18 cellular contexts compared by ENCODE assay signal in the genomic region with DNA sequence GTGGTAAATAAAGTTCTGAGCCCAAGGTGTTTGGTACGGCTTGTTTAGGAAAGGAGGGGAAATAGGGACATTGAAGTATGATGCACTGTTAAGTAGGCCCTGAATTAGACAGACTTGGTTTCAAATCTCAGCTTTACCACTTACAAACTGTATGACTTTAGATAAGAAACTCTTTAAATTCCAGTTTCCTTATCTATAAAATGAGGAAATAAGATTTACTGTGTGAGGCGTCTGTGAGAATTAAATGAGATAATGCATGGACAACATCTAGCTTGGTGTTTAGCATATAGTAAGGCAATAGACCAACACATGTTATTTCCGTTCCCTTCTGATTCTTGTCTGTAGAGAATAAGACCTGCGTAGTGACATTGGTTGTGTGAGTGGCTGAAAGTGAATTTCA. TPM values are rescaled to one million over a fixed set of nuclear protein-coding genes. Genes with fewer than 3 reads are reported as not detected.
"Had no signal": no experiment of that assay in that cellular context is flagged by ENCODE, and none has a peak within 500 bp of the region (broad histone marks: within the 10 kb centered on the region; RNA-seq: fewer than 3 reads in every experiment).

No MANE protein-coding gene starts in this region.

- H3K4me3 Mint-ChIP-seq: activated CD8-positive, alpha-beta T cell treated with anti-CD3 and anti-CD28 coated beads, Interleukin-2, amount 10 ng/mL, durations not matched to agents 7 days and 5 days; activated naive CD8-positive, alpha-beta T cell treated with anti-CD3 and anti-CD28 coated beads, Interleukin-2, amount 10 ng/mL, durations not matched to agents 7 days and 5 days; neural crest cell; T-cell; type B pancreatic cell had no signal

- H3K9me3 Mint-ChIP-seq: activated naive CD8-positive, alpha-beta T cell treated with anti-CD3 and anti-CD28 coated beads, Interleukin-2, amount 10 ng/mL, durations not matched to agents 7 days and 5 days; neural crest cell; T-cell; type B pancreatic cell had no signal

- H3K36me3 Mint-ChIP-seq: type B pancreatic cell had no signal

- H3K36me3 ChIP-seq: ovary, suprapubic skin had no signal

- H3K9me3 ChIP-seq: ovary, suprapubic skin had no signal

- H3K4me1 Mint-ChIP-seq: neural crest cell had no signal

- DNase-seq: activated CD8-positive, alpha-beta memory T cell treated with anti-CD3 and anti-CD28 coated beads, Interleukin-2, amount 50 U/mL, for 48 hours; activated CD8-positive, alpha-beta T cell treated with anti-CD3 and anti-CD28 coated beads, Interleukin-2, amount 10 ng/mL, durations not matched to agents 7 days and 5 days; activated naive CD8-positive, alpha-beta T cell treated with anti-CD3 and anti-CD28 coated beads, Interleukin-2, amount 10 ng/mL, durations not matched to agents 7 days and 5 days; anterior cingulate cortex; cerebellar nuclear complex; dermis blood vessel endothelial cell; hippocampal formation; kidney glomerular epithelial cell; ovary; stimulated activated CD4-positive, alpha-beta T cell treated with anti-CD3 and anti-CD28 coated beads, Interleukin-12 subunit alpha, Interleukin-12 subunit beta, amount 100 ng/mL, for 4 hours; stimulated activated naive CD4-positive, alpha-beta T cell treated with Interleukin-2 at 50 U/mL for 16 hours; T-cell had no signal

- H3K27me3 Mint-ChIP-seq: activated naive CD8-positive, alpha-beta T cell treated with anti-CD3 and anti-CD28 coated beads, Interleukin-2, amount 10 ng/mL, durations not matched to agents 7 days and 5 days; T-cell had no signal

- H3K27ac Mint-ChIP-seq: activated CD8-positive, alpha-beta T cell treated with anti-CD3 and anti-CD28 coated beads, Interleukin-2, amount 10 ng/mL, durations not matched to agents 7 days and 5 days; T-cell; type B pancreatic cell had no signal

- H3K4me1 ChIP-seq: suprapubic skin had no signal

- H3K4me3 ChIP-seq: ovary, suprapubic skin had no signal

- ATAC-seq: activated CD4-positive, CD25-positive, alpha-beta regulatory T cell treated with anti-CD3 and anti-CD28 coated beads, Interleukin-2, amount 50 U/mL, for 24 hours; activated CD8-positive, alpha-beta T cell treated with anti-CD3 and anti-CD28 coated beads, Interleukin-2, amount 10 ng/mL, durations not matched to agents 7 days and 5 days; T-cell had no signal

- H3K27ac ChIP-seq: ovary, suprapubic skin had no signal

- H3K27me3 ChIP-seq: ovary, suprapubic skin had no signal

RNA-seq across cellular contexts. Expression of gene NCKAP1L, which starts 7.0 kb away (rescaled TPM):
- total RNA-seq: dermis blood vessel endothelial cell, epithelial cell of proximal tubule, glomerular endothelial cell had no signal

RNA-seq across cellular contexts. Expression of gene GTSF1, which starts 31.1 kb away (rescaled TPM):
- total RNA-seq: epithelial cell of proximal tubule, glomerular endothelial cell, neural crest cell, suprapubic skin had no signal

RNA-seq across cellular contexts. Expression of gene PDE1B, which starts 44.9 kb away (rescaled TPM):
- total RNA-seq: dermis blood vessel endothelial cell, glomerular endothelial cell had no signal
